Comparison of ENCODE assay signal across 11 cellular contexts in genomic region chr15:85010114-85010471, GRCh38. TPM values are rescaled to one million over a fixed set of nuclear protein-coding genes. Genes with fewer than 3 reads are reported as not detected.
DNase-seq lines count a peak whose midpoint lies in the region; ATAC-seq and TF ChIP-seq lines count a peak whose summit lies in the region.
"Had no signal": no experiment of that assay in that cellular context is flagged by ENCODE, and none has a peak within 500 bp of the region (broad histone marks: within the 10 kb centered on the region; RNA-seq: fewer than 3 reads in every experiment).

No MANE protein-coding gene starts in this region.

- peaks cover 36% of the 10 kb centered on the region for H3K4me1 Mint-ChIP-seq in endothelial cell (ENCODE audit: unreplicated experiment)

- TF ChIP-seq CTCF in OCI-LY7 (conservative IDR thresholded peaks at IDR 0.05; ENCODE audit: low read length) (no peak), thoracic aorta (IDR thresholded peaks at IDR 0.05) (no peak), endothelial cell (IDR thresholded peaks at IDR 0.05; ENCODE audit: unreplicated experiment) (no peak)

- H3K27ac ChIP-seq in OCI-LY7 (ENCODE audit: low read depth, low read length, poor library complexity, severe bottlenecking) (peak overlapping the region; percentile 47), thoracic aorta (peak overlapping the region; percentile 76 to 86)

- no peaks in the 10 kb centered on the region for H4K20me1 ChIP-seq in OCI-LY7 (ENCODE audit: insufficient read depth, low read length)

- DNase-seq in OCI-LY7 (ENCODE audit: low spot score) (peak; percentile 39), left colon (no peak), thoracic aorta (ENCODE audit: low spot score) (no peak), KG1 (lab: John Stamatoyannopoulos, UW) (no peak), endothelial cell (ENCODE audit: low spot score) (no peak)
- DNase-seq: activated T-cell treated with anti-CD3 and anti-CD28 coated beads, Interleukin-2, amount 50 U/mL, for 48 hours; NCI-H226; nephron progenitor cell had no signal

- H3K4me3 Mint-ChIP-seq in endothelial cell (ENCODE audit: unreplicated experiment) = no peak overlapping the region
- H3K4me3 Mint-ChIP-seq: central memory CD8-positive, alpha-beta T cell; nephron progenitor cell had no signal

- H2AFZ ChIP-seq in OCI-LY7 (ENCODE audit: low read length) = 0 out of 2 replicates have a peak overlapping the region, but pooled peaks have one; percentile 11

- no peaks in the 10 kb centered on the region for H3K9me2 ChIP-seq in OCI-LY7 (ENCODE audit: insufficient read depth, low read length)

- H3K36me3 Mint-ChIP-seq in endothelial cell (ENCODE audit: low read depth, unreplicated experiment) = no peaks in the 10 kb centered on the region

- POLR2A ChIA-PET in OCI-LY7 (lab: Charles Lee) = interaction anchor here (1.1 to 1.4 kb wide), 3 partner anchors 12 to 19 kb away, joined by 3 read pairs; no protein-coding TSS in a partner anchor

- H3K4me1 ChIP-seq in OCI-LY7 (ENCODE audit: insufficient read depth, low read length, poor library complexity, severe bottlenecking) = peaks cover 48% of the 10 kb centered on the region
- H3K4me1 ChIP-seq in thoracic aorta (ENCODE audit: control insufficient read depth in 1 of 2, low read depth in 2 of 2) = peaks cover 31 to 57% of the 10 kb centered on the region in 2 donors

- intact Hi-C loops in OCI-LY7 (cut with micrococcal nuclease; ENCODE audit: unreplicated experiment) = loop anchor here (2.0 kb wide), 1 partner anchor 29 kb away; the partner anchor contains the start of gene PDE8A
- intact Hi-C loops in left colon (cut with DNase I, micrococcal nuclease) = no loop called here

- no peaks in the 10 kb centered on the region for H3K36me3 ChIP-seq in OCI-LY7 (ENCODE audit: insufficient read depth, low read length)
- no peaks in the 10 kb centered on the region for H3K36me3 ChIP-seq in thoracic aorta

- peaks cover 32% of the 10 kb centered on the region; the same call in 1 of the 2 replicates for H3K79me2 ChIP-seq in OCI-LY7 (ENCODE audit: insufficient read depth, low read depth, low read length)

- H3K27ac Mint-ChIP-seq in endothelial cell (ENCODE audit: unreplicated experiment) = no peak overlapping the region
- H3K27ac Mint-ChIP-seq: nephron progenitor cell had no signal

- CTCF ChIA-PET in OCI-LY7 (lab: Charles Lee; ENCODE audit: unreplicated experiment) = interaction anchor here (1.1 to 1.6 kb wide), 2 partner anchors 30 to 82 kb away, joined by 3 to 4 read pairs; no protein-coding TSS in a partner anchor

- H3K9me3 ChIP-seq in OCI-LY7 (ENCODE audit: low read length) (no peaks in the 10 kb centered on the region), thoracic aorta (no peaks in the 10 kb centered on the region)

- H3K4me3 ChIP-seq in OCI-LY7 (ENCODE audit: low read depth, low read length, poor library complexity, severe bottlenecking) = no peak overlapping the region
- no peak overlapping the region for H3K4me3 ChIP-seq in thoracic aorta

- ATAC-seq in GM21423 (IDR thresholded peaks at IDR 0.05; ENCODE audit: unreplicated experiment) (peak; percentile 22), left colon (peak; percentile 73), thoracic aorta (ENCODE audit: insufficient number of reproducible peaks, low FRiP score, low read depth) (no peak), HG03135 (IDR thresholded peaks at IDR 0.05; ENCODE audit: unreplicated experiment) (no peak)

- H3K9me3 Mint-ChIP-seq in endothelial cell (ENCODE audit: unreplicated experiment) = no peaks in the 10 kb centered on the region
- H3K9me3 Mint-ChIP-seq: central memory CD8-positive, alpha-beta T cell had no signal

- peak overlapping the region; percentile 50 for H3K4me2 ChIP-seq in OCI-LY7 (ENCODE audit: low read length)

- BruUV-seq in OCI-LY7 (replicated peaks; lab: Mats Ljungman, UMichigan) = TSS peak; percentile 12

- peaks cover 1% of the 10 kb centered on the region for H3K27me3 Mint-ChIP-seq in endothelial cell (ENCODE audit: unreplicated experiment)
- H3K27me3 Mint-ChIP-seq: central memory CD8-positive, alpha-beta T cell had no signal

- H3K27me3 ChIP-seq in thoracic aorta (replicated peaks; ENCODE audit: insufficient read depth) = no peaks in the 10 kb centered on the region

RNA-seq across cellular contexts. Expression of gene PDE8A, which starts 28.4 kb away (rescaled TPM):
- total RNA-seq in OCI-LY7 (2014; rRNA removed; shearing (Covaris generic)) = 17.3 and 28.3 TPM in 2 replicates
- total RNA-seq in OCI-LY7 (2022) (29.6 and 32.3 TPM in 2 replicates), left colon (10 to 100 TPM; 93.7 to 99.8 TPM), thoracic aorta (10 to 100 TPM; 35.1 to 43.7 TPM), endothelial cell (ENCODE audit: unreplicated experiment) (43.4 TPM)

Comparison
In these comparisons a context has a peak if more than half of its experiments do, and no peak if none do; other contexts are left out.
1. ATAC-seq: peak in GM21423 (single experiment) and left colon (single experiment); none in thoracic aorta (single experiment) and HG03135 (single experiment).